Comparison of ENCODE assay signal across 1 cellular context in genomic region chr20:3781153-3781910, GRCh38.
TF ChIP-seq lines count a peak whose summit lies in the region.

Gene SPEF1, minus strand, starts transcription at chr20:3781448. Its CDS starts 161 bp downstream, at chr20:3781287.

TF ChIP-seq in H1, 55 proteins besides CTCF, POLR2A, EP300 and RAD21 (continued from another document):
- peak; percentile 7; the same call in 1 of the 2 replicates for TF ChIP-seq CHD2 (IDR thresholded peaks at IDR 0.05; ENCODE audit: low read length)
- TF ChIP-seq ASH2L (IDR thresholded peaks at IDR 0.05; ENCODE audit: low read length), result peak; percentile 24
- TF ChIP-seq YY1 (IDR thresholded peaks at IDR 0.05; ENCODE audit: low read depth, low read length), result peak; percentile 99
- no peak for TF ChIP-seq USF2 (IDR thresholded peaks at IDR 0.05; ENCODE audit: low read length)
- no peak for TF ChIP-seq CBX8 (IDR thresholded peaks at IDR 0.05; ENCODE audit: borderline replicate concordance, low read depth, low read length)
- TF ChIP-seq KDM4A (IDR thresholded peaks at IDR 0.05; ENCODE audit: low read depth, low read length, severe bottlenecking), result no peak
- no peak for TF ChIP-seq CTBP2 (IDR thresholded peaks at IDR 0.05; ENCODE audit: borderline replicate concordance, insufficient read depth, insufficient read length, low read length)
- no peak for TF ChIP-seq TCF12 (IDR thresholded peaks at IDR 0.05; ENCODE audit: low read depth, low read length)
- TF ChIP-seq POLR2AphosphoS5 (IDR thresholded peaks at IDR 0.05; ENCODE audit: low read depth, low read length), result peak; percentile 32; the same call in 1 of the 2 replicates
